In the genomic region with DNA sequence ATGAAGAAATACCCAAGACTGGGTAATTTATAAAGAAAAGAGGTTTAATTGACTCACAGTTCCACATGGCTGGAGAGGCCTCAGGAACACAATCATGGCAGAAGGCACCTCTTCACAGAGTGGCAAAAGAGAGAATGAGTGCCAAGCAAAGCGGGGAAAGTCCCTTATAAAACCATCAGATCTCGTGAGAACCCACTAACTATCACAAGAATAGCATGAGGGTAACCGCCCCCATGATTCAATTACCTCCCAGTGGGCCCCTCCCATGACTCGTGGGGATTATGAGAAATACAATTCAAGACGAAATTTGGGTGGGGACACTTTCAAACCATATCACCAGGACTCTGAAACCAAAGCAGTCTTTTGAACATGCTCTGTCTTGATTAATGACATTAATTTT, we compare ENCODE assay signal across 20 cellular contexts. TPM values are rescaled to one million over a fixed set of nuclear protein-coding genes. Genes with fewer than 3 reads are reported as not detected.
DNase-seq lines count a peak whose midpoint lies in the region; ATAC-seq and TF ChIP-seq lines count a peak whose summit lies in the region.
"Had no signal": no experiment of that assay in that cellular context is flagged by ENCODE, and none has a peak within 500 bp of the region (broad histone marks: within the 10 kb centered on the region; RNA-seq: fewer than 3 reads in every experiment).

No MANE protein-coding gene starts in this region.

- H3K4me3 ChIP-seq in GM12865 (ENCODE audit: low read depth, low read length), result no peak overlapping the region
- H3K4me3 ChIP-seq: adrenal gland, BLaER1, gastroesophageal sphincter, tibial nerve had no signal

- peaks cover 20% of the 10 kb centered on the region for H3K4me1 Mint-ChIP-seq in type B pancreatic cell (ENCODE audit: unreplicated experiment)

- no peak overlapping the region for H3K4me3 Mint-ChIP-seq in type B pancreatic cell
- H3K4me3 Mint-ChIP-seq: T-cell had no signal

- DNase-seq in GM12865 (ENCODE audit: low read depth) (peak; percentile 45), NAMALWA (ENCODE audit: low spot score) (peak; percentile 8), type B pancreatic cell (ENCODE audit: extremely low spot score, unreplicated experiment) (no peak), germinal center (ENCODE audit: low spot score) (no peak)
- DNase-seq in activated naive CD4-positive, alpha-beta T cell treated with anti-CD3 and anti-CD28 coated beads, Interleukin-2, amount 50 U/mL, for 16 hours, result peak; percentile 60
- DNase-seq in stimulated activated CD4-positive, alpha-beta T cell treated with anti-CD3 and anti-CD28 coated beads, Interleukin-15, amount 100 ng/mL, for 24 hours, result peak; percentile 57
- DNase-seq: adrenal gland, DMS79 treated with DMSO at 0.1 percent for 48 hours, KG1, NCI-H1436, NCI-H510A treated with DMSO at 0.1 percent for 48 hours had no signal

- H3K9me3 Mint-ChIP-seq in type B pancreatic cell, result no peaks in the 10 kb centered on the region
- H3K9me3 Mint-ChIP-seq: T-cell had no signal

- TF ChIP-seq CTCF in GM12865 (IDR thresholded peaks at IDR 0.05; ENCODE audit: insufficient read depth, low read depth, low read length, missing control alignments) (no peak), type B pancreatic cell (conservative IDR thresholded peaks at IDR 0.05) (no peak)

- peaks cover 4% of the 10 kb centered on the region for H3K27me3 Mint-ChIP-seq in type B pancreatic cell

- ATAC-seq in HG03196 (IDR thresholded peaks at IDR 0.05; ENCODE audit: unreplicated experiment), result no peak
- ATAC-seq in GM19023 (IDR thresholded peaks at IDR 0.05; ENCODE audit: unreplicated experiment), result no peak
- ATAC-seq: gastroesophageal sphincter had no signal

- H3K36me3 Mint-ChIP-seq in type B pancreatic cell, result no peaks in the 10 kb centered on the region
- H3K36me3 Mint-ChIP-seq: T-cell had no signal

- H3K27ac Mint-ChIP-seq in type B pancreatic cell, result no peak overlapping the region
- H3K27ac Mint-ChIP-seq: T-cell had no signal

RNA-seq across cellular contexts. Expression of a gene that starts 7.0 kb away (rescaled TPM):
- total RNA-seq in type B pancreatic cell (ENCODE audit: low replicate concordance), result not detected in 2 replicates
- total RNA-seq: adrenal gland, cerebellum, endothelial cell of umbilical vein, gastroesophageal sphincter, omental fat pad, T-cell, tibial nerve had no signal

RNA-seq across cellular contexts. Expression of a gene that starts 40.1 kb away (rescaled TPM):
- not detected in 2 replicates for total RNA-seq in type B pancreatic cell (ENCODE audit: low replicate concordance)
- total RNA-seq: endothelial cell of umbilical vein had no signal

Comparison
In these comparisons a context has a peak if more than half of its experiments do, and no peak if none do; other contexts are left out.
1. DNase-seq: peak in GM12865 (single experiment), NAMALWA (single experiment), activated naive CD4-positive, alpha-beta T cell treated with anti-CD3 and anti-CD28 coated beads, Interleukin-2, amount 50 U/mL, for 16 hours (single experiment) and stimulated activated CD4-positive, alpha-beta T cell treated with anti-CD3 and anti-CD28 coated beads, Interleukin-15, amount 100 ng/mL, for 24 hours (single experiment); none in type B pancreatic cell (single experiment) and germinal center (single experiment).